In the genomic region with DNA sequence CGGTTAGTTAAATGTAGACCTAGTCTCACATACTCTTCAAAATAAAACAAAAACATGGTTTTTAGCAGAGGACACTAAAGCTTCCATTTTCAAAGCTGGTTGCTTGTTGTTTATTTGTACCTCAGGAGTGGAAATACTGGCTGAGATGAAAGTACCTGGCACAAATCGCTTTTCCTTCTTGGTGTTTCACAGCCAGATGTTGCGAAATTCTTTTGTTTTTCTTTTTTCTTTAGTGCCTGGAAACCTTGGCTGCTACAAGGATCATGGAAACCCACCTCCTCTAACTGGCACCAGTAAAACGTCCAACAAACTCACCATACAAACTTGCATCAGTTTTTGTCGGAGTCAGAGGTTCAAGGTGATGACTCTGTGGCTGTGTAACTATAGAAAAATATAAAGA, we compare ENCODE assay signal across 19 cellular contexts. TPM values are rescaled to one million over a fixed set of nuclear protein-coding genes. Genes with fewer than 3 reads are reported as not detected.
"Had no signal": no experiment of that assay in that cellular context is flagged by ENCODE, and none has a peak within 500 bp of the region (broad histone marks: within the 10 kb centered on the region; RNA-seq: fewer than 3 reads in every experiment).

No MANE protein-coding gene starts in this region.

- H3K27me3 ChIP-seq: colonic mucosa had no signal

- H3K27ac ChIP-seq: colonic mucosa, neutrophil had no signal

- H3K27ac Mint-ChIP-seq: activated CD4-positive, alpha-beta memory T cell treated with anti-CD3 and anti-CD28 coated beads, Interleukin-2, amount 10 ng/mL, durations not matched to agents 7 days and 5 days; activated naive CD8-positive, alpha-beta T cell had no signal

- H3K4me3 ChIP-seq: colonic mucosa, mucosa of descending colon had no signal

- ATAC-seq: mucosa of descending colon, right cardiac atrium had no signal

- H3K4me1 ChIP-seq: colonic mucosa had no signal

- H3K36me3 ChIP-seq: colonic mucosa had no signal

- DNase-seq: activated CD4-positive, alpha-beta memory T cell treated with anti-CD3 and anti-CD28 coated beads, Interleukin-2, amount 10 ng/mL, durations not matched to agents 7 days and 5 days; activated gamma-delta T cell; activated T-cell treated with anti-CD3 and anti-CD28 coated beads, Interleukin-2, amount 50 U/mL, for 48 hours; anterior cingulate cortex; colonic mucosa; effector CD4-positive, alpha-beta T cell; hypothalamus; mucosa of descending colon; right cardiac atrium; stimulated activated CD4-positive, alpha-beta T cell treated with anti-CD3 and anti-CD28 coated beads, Interleukin-2, amount 100 ng/mL, for 48 hours; stimulated activated naive CD4-positive, alpha-beta T cell treated with Interleukin-2 at 50 U/mL for 16 hours; T-helper 9 cell had no signal

- H3K9me3 ChIP-seq: colonic mucosa, mucosa of descending colon, neutrophil had no signal

- H3K4me3 Mint-ChIP-seq: activated CD4-positive, alpha-beta memory T cell treated with anti-CD3 and anti-CD28 coated beads, Interleukin-2, amount 10 ng/mL, durations not matched to agents 7 days and 5 days; activated naive CD8-positive, alpha-beta T cell had no signal

RNA-seq across cellular contexts. Expression of gene KREMEN1, which starts 48.3 kb away (rescaled TPM):
- total RNA-seq: activated CD4-positive, alpha-beta memory T cell treated with anti-CD3 and anti-CD28 coated beads, Interleukin-2, amount 10 ng/mL, durations not matched to agents 7 days and 5 days; naive thymus-derived CD8-positive, alpha-beta T cell had no signal

RNA-seq across cellular contexts. Expression of gene C22orf31, which starts 59.5 kb away (rescaled TPM):
- total RNA-seq: activated CD4-positive, alpha-beta memory T cell treated with anti-CD3 and anti-CD28 coated beads, Interleukin-2, amount 10 ng/mL, durations not matched to agents 7 days and 5 days; endothelial cell of umbilical vein; lung microvascular endothelial cell; naive thymus-derived CD8-positive, alpha-beta T cell; posterior vena cava; temporal lobe had no signal
